8 cellular contexts compared by ENCODE assay signal in genomic region chr1:39955547-39956539, GRCh38. TPM values are rescaled to one million over a fixed set of nuclear protein-coding genes. Genes with fewer than 3 reads are reported as not detected.
A peak's percentile ranks its signal among the peaks of the same experiment; 100 is the strongest.
DNase-seq lines count a peak whose midpoint lies in the region; TF ChIP-seq lines count a peak whose summit lies in the region.

No MANE protein-coding gene starts in this region.

- H3K27me3 ChIP-seq in MM.1S (replicated peaks; ENCODE audit: insufficient read depth, low read length) (no peaks in the 10 kb centered on the region), SU-DHL-6 (ENCODE audit: low read length) (no peaks in the 10 kb centered on the region), ascending aorta (no peaks in the 10 kb centered on the region), iPS-20b (ENCODE audit: insufficient read depth, low read length) (peaks cover 29% of the 10 kb centered on the region)

- H3F3A ChIP-seq in MM.1S (ENCODE audit: insufficient read depth, low read length) (peaks cover 4% of the 10 kb centered on the region; the same call in 1 of the 2 replicates), SU-DHL-6 (ENCODE audit: insufficient read depth) (peaks cover 16% of the 10 kb centered on the region)

- H3K4me1 ChIP-seq in MM.1S (ENCODE audit: low read length), result peaks cover 24% of the 10 kb centered on the region
- H3K4me1 ChIP-seq in ascending aorta, result peaks cover 2 to 12% of the 10 kb centered on the region in 2 donors
- H3K4me1 ChIP-seq in iPS-20b (ENCODE audit: insufficient read depth, low read length), result peaks cover 9% of the 10 kb centered on the region; the same call in 1 of the 2 replicates

- H3K9ac ChIP-seq in MM.1S (ENCODE audit: low read length) (peak overlapping the region; percentile 75), SU-DHL-6 (ENCODE audit: low read length) (peak overlapping the region; percentile 79), iPS-20b (ENCODE audit: low read depth, low read length) (peak overlapping the region; percentile 76; the same call in 1 of the 2 replicates)

- H3K36me3 ChIP-seq in MM.1S (replicated peaks; ENCODE audit: insufficient read depth, low read length) (no peaks in the 10 kb centered on the region), SU-DHL-6 (ENCODE audit: low read length) (no peaks in the 10 kb centered on the region), ascending aorta (no peaks in the 10 kb centered on the region), iPS-20b (ENCODE audit: insufficient read depth, low read depth, low read length) (peaks cover 30% of the 10 kb centered on the region)

- DNase-seq in EH (ENCODE audit: low read depth), result peak; percentile 59
- DNase-seq in H4 (ENCODE audit: low spot score), result peak; percentile 26
- DNase-seq in MM.1S, result peak; percentile 59
- DNase-seq in ascending aorta (ENCODE audit: low spot score in 2 of 2), result peak in 1 of 2 donors; percentile 68
- DNase-seq in stimulated activated CD4-positive, alpha-beta T cell treated with anti-CD3 and anti-CD28 coated beads, Interleukin-1b, Interleukin-23, amount 100 ng/mL, for 24 hours (ENCODE audit: low read depth in 4 of 4, low spot score in 1 of 4), result peak in 3 of 4 experiments; percentile 21 to 66 (median 40)
- DNase-seq in HuH-7 (ENCODE audit: low spot score), result no peak

- H3K4me3 ChIP-seq in MM.1S (ENCODE audit: low read length), result peak overlapping the region; percentile 90
- peak overlapping the region; percentile 90 for H3K4me3 ChIP-seq in SU-DHL-6 (ENCODE audit: insufficient read depth, low read length, poor library complexity, severe bottlenecking)
- peak overlapping the region; percentile 60 to 70 for H3K4me3 ChIP-seq in ascending aorta
- H3K4me3 ChIP-seq in iPS-20b (ENCODE audit: low read length), result peak overlapping the region; percentile 75

- H3K9me2 ChIP-seq in MM.1S (replicated peaks; ENCODE audit: insufficient read depth, low read length), result no peaks in the 10 kb centered on the region
- no peaks in the 10 kb centered on the region for H3K9me2 ChIP-seq in SU-DHL-6 (replicated peaks; ENCODE audit: insufficient read depth, low read length)

- intact Hi-C loops in ascending aorta (cut with DNase I), result loop anchor here (10.0 kb wide), 2 partner anchors 71 to 79 kb away; partner anchors contain the start of gene TRIT1

- no peaks in the 10 kb centered on the region for H3K9me3 ChIP-seq in MM.1S (replicated peaks; ENCODE audit: insufficient read depth, low read length)
- H3K9me3 ChIP-seq in SU-DHL-6 (ENCODE audit: insufficient read depth, low read length), result no peaks in the 10 kb centered on the region
- no peaks in the 10 kb centered on the region for H3K9me3 ChIP-seq in ascending aorta
- no peaks in the 10 kb centered on the region for H3K9me3 ChIP-seq in iPS-20b (ENCODE audit: insufficient read depth, low read depth, low read length)

- TF ChIP-seq CTCF in MM.1S (IDR thresholded peaks at IDR 0.05; ENCODE audit: low read length) (no peak), SU-DHL-6 (IDR thresholded peaks at IDR 0.05; ENCODE audit: insufficient read depth, low read length, poor library complexity, severe bottlenecking) (no peak), ascending aorta (IDR thresholded peaks at IDR 0.05) (no peak)

- H3K79me2 ChIP-seq in MM.1S (ENCODE audit: low read length) (peaks cover 22% of the 10 kb centered on the region), SU-DHL-6 (ENCODE audit: insufficient read depth, low read length) (peaks cover 11% of the 10 kb centered on the region)

- H4K20me1 ChIP-seq in MM.1S (ENCODE audit: insufficient read depth, low read length), result no peaks in the 10 kb centered on the region
- H4K20me1 ChIP-seq in SU-DHL-6 (ENCODE audit: low read depth, low read length), result no peaks in the 10 kb centered on the region

- H2AFZ ChIP-seq in MM.1S (ENCODE audit: low read length), result peak overlapping the region; percentile 91
- H2AFZ ChIP-seq in SU-DHL-6 (ENCODE audit: low read depth, low read length, severe bottlenecking), result peak overlapping the region; percentile 81

- no peak overlapping the region; the same call in 1 of the 2 replicates for H3K27ac ChIP-seq in MM.1S (ENCODE audit: low read length)
- peak overlapping the region; percentile 37 for H3K27ac ChIP-seq in SU-DHL-6 (ENCODE audit: low read depth, low read length)
- no peak overlapping the region for H3K27ac ChIP-seq in ascending aorta
- no peak overlapping the region for H3K27ac ChIP-seq in iPS-20b (ENCODE audit: low read length)

- H3K4me2 ChIP-seq in MM.1S (ENCODE audit: low read depth, low read length) (peak overlapping the region; percentile 100), SU-DHL-6 (ENCODE audit: low read depth, low read length, poor library complexity, severe bottlenecking) (peak overlapping the region; percentile 91)

RNA-seq across cellular contexts. Expression of gene MFSD2A, which starts 0.9 kb away (rescaled TPM):
- total RNA-seq in H4 (2014; rRNA removed; shearing (Covaris generic)), result 8.5 and 9.5 TPM in 2 replicates
- 0.32 TPM for total RNA-seq in ascending aorta

RNA-seq across cellular contexts. Expression of gene MYCL, which starts 54.1 kb away (rescaled TPM):
- total RNA-seq in H4 (2014; rRNA removed; shearing (Covaris generic)), result not detected in 2 replicates
- 22.1 TPM for total RNA-seq in ascending aorta

Comparison
In these comparisons a context has a peak if more than half of its experiments do, and no peak if none do; other contexts are left out.
1. RNA of gene MYCL, which starts 54.1 kb away (total RNA-seq): 22.1 TPM in ascending aorta (single experiment); not detected in H4; every median in the first group is over 10 times any median in the second.
2. Peak in every context shown above with its lines, with median percentiles within 50 percentile points of each other: H3K4me3 ChIP-seq and H3K9ac ChIP-seq.